Comparison of ENCODE assay signal across 1 cellular context in genomic region chr3:123934250-123934649, GRCh38.
TF ChIP-seq lines count a peak whose summit lies in the region.

No MANE protein-coding gene starts in this region.

TF ChIP-seq in HepG2, 621 proteins besides CTCF, POLR2A, EP300 and RAD21:
- TF ChIP-seq ZNF644 (CRISPR knock-in tag; IDR thresholded peaks at IDR 0.05; ENCODE audit: low read depth): no peak
- no peak for TF ChIP-seq YEATS2 (CRISPR knock-in tag; IDR thresholded peaks at IDR 0.05; ENCODE audit: borderline replicate concordance)
- TF ChIP-seq ZKSCAN1 (IDR thresholded peaks at IDR 0.05; ENCODE audit: low read length): no peak
TF ChIP-seq in HepG2: peak in this region for 0.
